Comparison of ENCODE assay signal across 34 cellular contexts in the genomic region with DNA sequence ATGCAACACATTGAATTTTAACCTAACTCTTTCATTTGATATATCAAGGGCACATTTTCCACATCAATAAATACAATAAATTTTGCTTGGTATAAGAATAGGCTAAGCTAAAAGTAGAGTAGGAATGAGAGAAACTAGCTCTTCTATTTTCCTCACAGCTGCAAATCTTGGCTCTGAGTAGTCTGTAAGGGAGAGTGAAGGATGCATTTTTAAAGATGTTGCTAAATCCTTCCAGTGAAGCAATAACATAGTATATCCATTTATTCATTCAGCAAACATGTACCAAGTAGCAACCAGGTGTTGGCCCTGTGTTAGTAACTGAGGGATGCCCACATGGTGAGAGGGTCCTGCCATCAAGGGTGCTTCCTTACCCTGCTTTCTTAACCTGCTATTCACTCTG.
"Had no signal": no experiment of that assay in that cellular context is flagged by ENCODE, and none has a peak within 500 bp of the region (broad histone marks: within the 10 kb centered on the region; RNA-seq: fewer than 3 reads in every experiment).

No MANE protein-coding gene starts in this region.

- DNase-seq: activated CD4-positive, alpha-beta T cell treated with anti-CD3 and anti-CD28 coated beads, Interleukin-2, amount 10 ng/mL, durations not matched to agents 24 days and 14 days; activated CD4-positive, alpha-beta T cell treated with anti-CD3 and anti-CD28 coated beads, Interleukin-2, amount 50 U/mL, for 4 hours; activated CD8-positive, alpha-beta T cell treated with anti-CD3 and anti-CD28 coated beads for 36 hours; activated gamma-delta T cell; activated naive CD4-positive, alpha-beta T cell treated with Interleukin-2 at 50 U/mL for 16 hours; activated naive CD8-positive, alpha-beta T cell treated with anti-CD3 and anti-CD28 coated beads, Interleukin-2, amount 10 ng/mL, durations not matched to agents 7 days and 5 days; activated T-cell treated with anti-CD3 and anti-CD28 coated beads, Interleukin-2, amount 50 U/mL, for 1 hour; activated T-cell treated with anti-CD3 and anti-CD28 coated beads, Interleukin-2, amount 50 U/mL, for 72 hours; adrenal gland; anterior cingulate cortex; Karpas-422; KBM-7; MG63; NCI-H1048; NCI-H1436 treated with DMSO at 0.1 percent for 48 hours; NCI-H1694 treated with DMSO at 0.1 percent for 48 hours; NCI-H2029; NCI-H2171; NCI-H446; NCI-H510A treated with DMSO at 0.1 percent for 48 hours; NCI-H69; NCI-H82; PC-3; Peyer's patch; RPMI8226; SHP77 treated with DMSO at 0.1 percent for 48 hours; SK-N-SH had no signal

- ATAC-seq: activated CD8-positive, alpha-beta T cell treated with anti-CD3 and anti-CD28 coated beads for 36 hours; activated T-cell treated with anti-CD3 and anti-CD28 coated beads, Interleukin-2, amount 50 U/mL, for 72 hours; PC-3 had no signal

- H3K9me3 Mint-ChIP-seq: activated CD4-positive, alpha-beta T cell treated with anti-CD3 and anti-CD28 coated beads, Interleukin-2, amount 10 ng/mL, durations not matched to agents 24 days and 14 days; activated CD8-positive, alpha-beta T cell treated with anti-CD3 and anti-CD28 coated beads for 36 hours; activated naive CD4-positive, alpha-beta T cell treated with anti-CD3 and anti-CD28 coated beads, Interleukin-2, amount 50 U/mL, for 24 hours; activated naive CD8-positive, alpha-beta T cell treated with anti-CD3 and anti-CD28 coated beads, Interleukin-2, amount 10 ng/mL, durations not matched to agents 7 days and 5 days; activated T-helper 2 cell treated with anti-CD3 and anti-CD28 coated beads, Interferon-gamma antibody, Interleukin-2, Interleukin-4, amounts not matched to agents 10 μg/mL and 5 μg/mL and 100 μg/mL, durations not matched to agents 14 hours and 24 hours and 36 hours; brain; T-helper 1 cell treated with Interleukin-12 subunit alpha and Interleukin-12 subunit beta and Interleukin-4 antibody, amounts not matched to agents 30 μg/mL and 1 μg/mL, for 36 hours had no signal

- H3K36me3 ChIP-seq: adrenal gland, MG63, Peyer's patch, SJSA1 had no signal

- H3K4me3 Mint-ChIP-seq: activated CD4-positive, alpha-beta T cell treated with anti-CD3 and anti-CD28 coated beads, Interleukin-2, amount 10 ng/mL, durations not matched to agents 24 days and 14 days; activated CD8-positive, alpha-beta T cell treated with anti-CD3 and anti-CD28 coated beads for 36 hours; activated naive CD4-positive, alpha-beta T cell treated with anti-CD3 and anti-CD28 coated beads, Interleukin-2, amount 50 U/mL, for 24 hours; activated naive CD8-positive, alpha-beta T cell treated with anti-CD3 and anti-CD28 coated beads, Interleukin-2, amount 10 ng/mL, durations not matched to agents 7 days and 5 days; activated T-cell treated with anti-CD3 and anti-CD28 coated beads, Interleukin-2, amount 50 U/mL, for 72 hours; brain; IgD-negative memory B cell; T-helper 1 cell treated with Interleukin-12 subunit alpha and Interleukin-12 subunit beta and Interleukin-4 antibody, amounts not matched to agents 30 μg/mL and 1 μg/mL, for 36 hours; T-helper 2 cell treated with Interferon-gamma antibody and Interleukin-4, amounts not matched to agents 5 μg/mL and 100 μg/mL, for 36 hours had no signal

- H3K9me3 ChIP-seq: adrenal gland, MG63, Peyer's patch, SJSA1, SK-N-SH had no signal

- H3K27me3 ChIP-seq: adrenal gland, MG63, Peyer's patch, SJSA1 had no signal

- H3K4me1 Mint-ChIP-seq: activated CD4-positive, alpha-beta T cell treated with anti-CD3 and anti-CD28 coated beads, Interleukin-2, amount 10 ng/mL, durations not matched to agents 24 days and 14 days; activated naive CD4-positive, alpha-beta T cell treated with anti-CD3 and anti-CD28 coated beads, Interleukin-2, amount 50 U/mL, for 24 hours; activated naive CD8-positive, alpha-beta T cell treated with anti-CD3 and anti-CD28 coated beads, Interleukin-2, amount 10 ng/mL, durations not matched to agents 7 days and 5 days had no signal

- H3K27ac Mint-ChIP-seq: activated CD4-positive, alpha-beta T cell treated with anti-CD3 and anti-CD28 coated beads, Interleukin-2, amount 10 ng/mL, durations not matched to agents 24 days and 14 days; activated CD8-positive, alpha-beta T cell treated with anti-CD3 and anti-CD28 coated beads for 36 hours; activated naive CD4-positive, alpha-beta T cell treated with anti-CD3 and anti-CD28 coated beads, Interleukin-2, amount 50 U/mL, for 24 hours; activated naive CD8-positive, alpha-beta T cell treated with anti-CD3 and anti-CD28 coated beads, Interleukin-2, amount 10 ng/mL, durations not matched to agents 7 days and 5 days; activated T-cell treated with anti-CD3 and anti-CD28 coated beads, Interleukin-2, amount 50 U/mL, for 72 hours; activated T-helper 2 cell treated with anti-CD3 and anti-CD28 coated beads, Interferon-gamma antibody, Interleukin-2, Interleukin-4, amounts not matched to agents 10 μg/mL and 5 μg/mL and 100 μg/mL, durations not matched to agents 14 hours and 24 hours and 36 hours; brain; IgD-negative memory B cell; T-helper 1 cell treated with Interleukin-12 subunit alpha and Interleukin-12 subunit beta and Interleukin-4 antibody, amounts not matched to agents 30 μg/mL and 1 μg/mL, for 36 hours; T-helper 2 cell treated with Interferon-gamma antibody and Interleukin-4, amounts not matched to agents 5 μg/mL and 100 μg/mL, for 36 hours had no signal

- H3K4me2 ChIP-seq: SK-N-SH had no signal

- H3K27me3 Mint-ChIP-seq: activated CD4-positive, alpha-beta T cell treated with anti-CD3 and anti-CD28 coated beads, Interleukin-2, amount 10 ng/mL, durations not matched to agents 24 days and 14 days; activated CD8-positive, alpha-beta T cell treated with anti-CD3 and anti-CD28 coated beads for 36 hours; activated naive CD4-positive, alpha-beta T cell treated with anti-CD3 and anti-CD28 coated beads, Interleukin-2, amount 50 U/mL, for 24 hours; activated naive CD8-positive, alpha-beta T cell treated with anti-CD3 and anti-CD28 coated beads, Interleukin-2, amount 10 ng/mL, durations not matched to agents 7 days and 5 days; brain; IgD-negative memory B cell had no signal

- H3K4me3 ChIP-seq: adrenal gland, MG63, Peyer's patch, SJSA1 had no signal

- H3K4me1 ChIP-seq: adrenal gland, Peyer's patch, SJSA1 had no signal

- H3K27ac ChIP-seq: adrenal gland, Peyer's patch, SJSA1 had no signal

- H3K36me3 Mint-ChIP-seq: activated naive CD4-positive, alpha-beta T cell treated with anti-CD3 and anti-CD28 coated beads, Interleukin-2, amount 50 U/mL, for 24 hours; activated naive CD8-positive, alpha-beta T cell treated with anti-CD3 and anti-CD28 coated beads, Interleukin-2, amount 10 ng/mL, durations not matched to agents 7 days and 5 days; brain; IgD-negative memory B cell had no signal

- H3K9ac ChIP-seq: SK-N-SH had no signal

- H3K9me2 ChIP-seq: SK-N-SH had no signal
